In the genomic region with DNA sequence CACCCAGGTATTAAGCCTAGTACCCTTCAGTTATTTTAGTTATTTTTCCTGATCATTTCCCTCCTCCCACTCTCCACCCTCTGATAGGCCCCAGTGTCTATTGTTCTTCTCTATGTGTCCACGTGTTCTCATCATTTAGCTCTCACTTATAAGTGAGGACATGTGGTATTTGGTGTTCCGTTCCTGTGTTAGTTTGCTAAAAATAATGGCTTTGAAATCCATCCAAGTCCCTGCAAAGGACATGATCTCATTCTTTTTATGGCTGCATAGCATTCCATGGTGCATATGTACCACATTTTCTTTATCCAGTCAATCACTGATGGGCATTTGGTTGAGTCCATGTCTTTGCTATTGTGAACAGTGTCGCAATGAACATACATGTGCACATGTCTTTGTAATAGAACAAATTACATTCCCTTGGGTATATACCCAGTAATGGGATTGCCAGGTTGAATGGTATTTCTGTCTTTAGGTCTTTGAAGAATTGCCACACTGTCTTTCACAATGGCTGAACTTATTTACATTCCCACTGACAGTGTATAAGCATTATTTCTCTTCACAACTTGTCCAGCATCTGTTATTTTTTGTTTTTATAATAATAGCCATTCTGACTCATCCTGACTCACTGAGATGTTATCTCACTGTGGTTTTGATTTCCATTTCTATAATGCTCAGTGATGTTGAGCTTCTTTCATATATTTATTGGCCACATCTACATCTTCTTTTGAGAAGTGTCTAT, we compare ENCODE assay signal across 1 cellular context.
TF ChIP-seq lines count a peak whose summit lies in the region.

No MANE protein-coding gene starts in this region.

TF ChIP-seq in HepG2, 621 proteins besides CTCF, POLR2A, EP300 and RAD21:
- no peak for TF ChIP-seq KLF9 (CRISPR knock-in tag; IDR thresholded peaks at IDR 0.05; ENCODE audit: low read depth)
- TF ChIP-seq, protein P1, sequence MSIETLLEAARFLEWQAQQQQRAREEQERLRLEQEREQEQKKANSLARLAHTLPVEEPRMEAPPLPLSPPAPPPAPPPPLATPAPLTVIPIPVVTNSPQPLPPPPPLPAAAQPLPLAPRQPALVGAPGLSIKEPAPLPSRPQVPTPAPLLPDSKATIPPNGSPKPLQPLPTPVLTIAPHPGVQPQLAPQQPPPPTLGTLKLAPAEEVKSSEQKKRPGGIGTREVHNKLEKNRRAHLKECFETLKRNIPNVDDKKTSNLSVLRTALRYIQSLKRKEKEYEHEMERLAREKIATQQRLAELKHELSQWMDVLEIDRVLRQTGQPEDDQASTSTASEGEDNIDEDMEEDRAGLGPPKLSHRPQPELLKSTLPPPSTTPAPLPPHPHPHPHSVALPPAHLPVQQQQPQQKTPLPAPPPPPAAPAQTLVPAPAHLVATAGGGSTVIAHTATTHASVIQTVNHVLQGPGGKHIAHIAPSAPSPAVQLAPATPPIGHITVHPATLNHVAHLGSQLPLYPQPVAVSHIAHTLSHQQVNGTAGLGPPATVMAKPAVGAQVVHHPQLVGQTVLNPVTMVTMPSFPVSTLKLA (IDR thresholded peaks at IDR 0.05): peak; percentile 66
- no peak for TF ChIP-seq ZNF878 (CRISPR knock-in tag; IDR thresholded peaks at IDR 0.05)
